In the genomic region with DNA sequence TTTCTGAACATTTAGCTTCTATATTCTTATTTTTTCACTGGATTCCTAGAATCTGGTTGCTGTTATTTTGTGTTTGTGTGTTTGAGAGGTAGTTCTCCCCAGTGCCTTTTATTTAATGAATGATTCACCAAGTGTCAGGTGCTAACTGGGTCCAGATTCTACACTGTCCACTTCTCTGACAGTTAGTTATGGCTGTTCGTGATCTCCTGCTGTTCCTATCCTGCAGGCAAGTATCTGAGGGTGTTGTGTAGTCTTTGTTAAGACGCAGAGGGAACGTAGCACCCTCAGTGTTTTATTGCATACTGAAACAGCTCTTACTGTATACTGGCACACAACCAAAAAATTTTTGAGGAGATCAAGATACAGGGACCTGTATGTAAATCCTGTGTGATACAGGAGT, we compare ENCODE assay signal across 26 cellular contexts.
DNase-seq lines count a peak whose midpoint lies in the region; ATAC-seq and TF ChIP-seq lines count a peak whose summit lies in the region.
"Had no signal": no experiment of that assay in that cellular context is flagged by ENCODE, and none has a peak within 500 bp of the region (broad histone marks: within the 10 kb centered on the region; RNA-seq: fewer than 3 reads in every experiment).

No MANE protein-coding gene starts in this region.

- POLR2A ChIA-PET in HEK293T (lab: Yijun Ruan, JAX), result no interaction called here
- POLR2A ChIA-PET in activated CD4-positive, alpha-beta memory T cell treated with anti-CD3 and anti-CD28 coated beads, Interleukin-2, amount 10 ng/mL, durations not matched to agents 7 days and 5 days (lab: Charles Lee), result no interaction called here
- POLR2A ChIA-PET in Caco-2 (lab: Charles Lee), result interaction anchor here (0.6 kb wide), 1 partner anchor 1014 kb away, joined by 4 read pairs; no protein-coding TSS in a partner anchor

- DNase-seq in NCI-H2171 treated with DMSO at 0.1 percent for 48 hours (lab: John Stamatoyannopoulos, UW) (peak; percentile 68), NCI-H2171 (lab: John Stamatoyannopoulos, UW) (no peak), HEK293T (ENCODE audit: extremely low spot score) (peak; percentile 12), NCI-H69 (lab: John Stamatoyannopoulos, UW) (peak; percentile 92), nephron progenitor cell (no peak), Caco-2 (no peak)
- DNase-seq in activated CD4-positive, alpha-beta memory T cell treated with anti-CD3 and anti-CD28 coated beads, Interleukin-2, amount 10 ng/mL, durations not matched to agents 7 days and 5 days, result no peak
- DNase-seq: ACHN; activated CD4-positive, alpha-beta T cell treated with anti-CD3 and anti-CD28 coated beads, Interleukin-2, amount 50 U/mL, for 48 hours; activated CD4-positive, CD25-positive, alpha-beta regulatory T cell; activated effector memory CD4-positive, alpha-beta T cell treated with Interleukin-2 at 50 U/mL for 16 hours; activated naive CD8-positive, alpha-beta T cell treated with anti-CD3 and anti-CD28 coated beads, Interleukin-2, amount 50 U/mL, for 24 hours; Calu3; effector memory CD8-positive, alpha-beta T cell; gastrocnemius medialis; psoas muscle; RPMI8226; stimulated activated CD4-positive, alpha-beta T cell treated with anti-CD3 and anti-CD28 coated beads, Interleukin-2, amount 100 ng/mL, for 24 hours; T1000 had no signal

- H3K4me3 ChIP-seq in Caco-2 (ENCODE audit: low read depth, low read length), result no peak overlapping the region
- H3K4me3 ChIP-seq: BLaER1, esophagus muscularis mucosa, gastrocnemius medialis, lung, psoas muscle, skin epidermis had no signal

- no TSS peak for BruUV-seq in Caco-2 (replicated peaks; lab: Mats Ljungman, UMichigan)

- TF ChIP-seq CTCF in nephron progenitor cell (IDR thresholded peaks at IDR 0.05), result no peak
- no peak for TF ChIP-seq CTCF in Caco-2 (IDR thresholded peaks at IDR 0.05; ENCODE audit: insufficient read depth in 1 of 2, low read depth in 1 of 2, low read length in 1 of 2, severe bottlenecking in 1 of 2, unreplicated experiment in 1 of 2)

- intact Hi-C loops in Caco-2 (cut with micrococcal nuclease; ENCODE audit: unreplicated experiment), result no loop called here

- H3K9me3 ChIP-seq in Caco-2, result no peaks in the 10 kb centered on the region
- H3K9me3 ChIP-seq: BLaER1, esophagus muscularis mucosa, gastrocnemius medialis, psoas muscle had no signal

- peaks cover 5% of the 10 kb centered on the region for H3K9me3 Mint-ChIP-seq in nephron progenitor cell
- peaks cover 3% of the 10 kb centered on the region for H3K9me3 Mint-ChIP-seq in activated CD4-positive, alpha-beta memory T cell treated with anti-CD3 and anti-CD28 coated beads, Interleukin-2, amount 10 ng/mL, durations not matched to agents 7 days and 5 days
- no peaks in the 10 kb centered on the region for H3K9me3 Mint-ChIP-seq in Caco-2 (ENCODE audit: unreplicated experiment)
- H3K9me3 Mint-ChIP-seq: activated naive CD8-positive, alpha-beta T cell treated with anti-CD3 and anti-CD28 coated beads, Interleukin-2, amount 50 U/mL, for 24 hours; stimulated activated memory B cell treated with anti-CD40 and anti-IgM and Interleukin-4, amounts not matched to agents 10 μg/mL and 1 μg/mL and 100 μg/mL, for 72 hours had no signal

- H3K4me1 ChIP-seq in Caco-2, result no peaks in the 10 kb centered on the region
- H3K4me1 ChIP-seq: BLaER1, psoas muscle had no signal

- H3K4me1 Mint-ChIP-seq in nephron progenitor cell, result peaks cover 20% of the 10 kb centered on the region
- no peaks in the 10 kb centered on the region for H3K4me1 Mint-ChIP-seq in activated CD4-positive, alpha-beta memory T cell treated with anti-CD3 and anti-CD28 coated beads, Interleukin-2, amount 10 ng/mL, durations not matched to agents 7 days and 5 days
- no peaks in the 10 kb centered on the region for H3K4me1 Mint-ChIP-seq in Caco-2 (ENCODE audit: low read depth, unreplicated experiment)
- H3K4me1 Mint-ChIP-seq: activated naive CD8-positive, alpha-beta T cell treated with anti-CD3 and anti-CD28 coated beads, Interleukin-2, amount 50 U/mL, for 24 hours; stimulated activated memory B cell treated with anti-CD40 and anti-IgM and Interleukin-4, amounts not matched to agents 10 μg/mL and 1 μg/mL and 100 μg/mL, for 72 hours had no signal

- CTCF ChIA-PET in HEK293T (lab: Yijun Ruan, JAX) (interaction anchor here (0.6 kb wide), 1 partner anchor 216 kb away, joined by 4 read pairs; no protein-coding TSS in a partner anchor), Caco-2 (lab: Charles Lee) (no interaction called here)
- CTCF ChIA-PET in activated CD4-positive, alpha-beta memory T cell treated with anti-CD3 and anti-CD28 coated beads, Interleukin-2, amount 10 ng/mL, durations not matched to agents 7 days and 5 days (lab: Charles Lee), result no interaction called here

- H3K36me3 Mint-ChIP-seq in nephron progenitor cell (ENCODE audit: low read depth) (no peaks in the 10 kb centered on the region), Caco-2 (ENCODE audit: insufficient read depth, unreplicated experiment) (no peaks in the 10 kb centered on the region)
- H3K36me3 Mint-ChIP-seq in activated CD4-positive, alpha-beta memory T cell treated with anti-CD3 and anti-CD28 coated beads, Interleukin-2, amount 10 ng/mL, durations not matched to agents 7 days and 5 days (ENCODE audit: low read depth), result no peaks in the 10 kb centered on the region
- H3K36me3 Mint-ChIP-seq: stimulated activated memory B cell treated with anti-CD40 and anti-IgM and Interleukin-4, amounts not matched to agents 10 μg/mL and 1 μg/mL and 100 μg/mL, for 72 hours had no signal

- H3K27ac Mint-ChIP-seq in nephron progenitor cell (peak overlapping the region; percentile 34), Caco-2 (ENCODE audit: unreplicated experiment) (no peak overlapping the region)
- no peak overlapping the region for H3K27ac Mint-ChIP-seq in activated CD4-positive, alpha-beta memory T cell treated with anti-CD3 and anti-CD28 coated beads, Interleukin-2, amount 10 ng/mL, durations not matched to agents 7 days and 5 days
- H3K27ac Mint-ChIP-seq: activated naive CD8-positive, alpha-beta T cell treated with anti-CD3 and anti-CD28 coated beads, Interleukin-2, amount 50 U/mL, for 24 hours; effector memory CD8-positive, alpha-beta T cell; stimulated activated memory B cell treated with anti-CD40 and anti-IgM and Interleukin-4, amounts not matched to agents 10 μg/mL and 1 μg/mL and 100 μg/mL, for 72 hours had no signal

- H3K36me3 ChIP-seq in Caco-2 (ENCODE audit: control insufficient read depth, insufficient read depth, low read length), result no peaks in the 10 kb centered on the region
- H3K36me3 ChIP-seq: BLaER1, esophagus muscularis mucosa, gastrocnemius medialis had no signal

- no peaks in the 10 kb centered on the region for H3K27me3 ChIP-seq in Caco-2 (replicated peaks; ENCODE audit: control insufficient read depth, insufficient read depth, low read length)
- H3K27me3 ChIP-seq: BLaER1, esophagus muscularis mucosa, gastrocnemius medialis had no signal

- H3K27me3 Mint-ChIP-seq in nephron progenitor cell (ENCODE audit: low read depth, poor library complexity) (no peaks in the 10 kb centered on the region), Caco-2 (ENCODE audit: insufficient read depth, unreplicated experiment) (no peaks in the 10 kb centered on the region)
- H3K27me3 Mint-ChIP-seq in activated CD4-positive, alpha-beta memory T cell treated with anti-CD3 and anti-CD28 coated beads, Interleukin-2, amount 10 ng/mL, durations not matched to agents 7 days and 5 days, result no peaks in the 10 kb centered on the region
- H3K27me3 Mint-ChIP-seq: activated naive CD8-positive, alpha-beta T cell treated with anti-CD3 and anti-CD28 coated beads, Interleukin-2, amount 50 U/mL, for 24 hours; effector memory CD8-positive, alpha-beta T cell; stimulated activated memory B cell treated with anti-CD40 and anti-IgM and Interleukin-4, amounts not matched to agents 10 μg/mL and 1 μg/mL and 100 μg/mL, for 72 hours had no signal

- no peak for ATAC-seq in HG02678 (IDR thresholded peaks at IDR 0.05; ENCODE audit: unreplicated experiment)
- ATAC-seq: activated naive CD8-positive, alpha-beta T cell treated with anti-CD3 and anti-CD28 coated beads, Interleukin-2, amount 50 U/mL, for 24 hours; effector memory CD8-positive, alpha-beta T cell; HCT116; stimulated activated memory B cell treated with anti-CD40 and anti-IgM and Interleukin-4, amounts not matched to agents 10 μg/mL and 1 μg/mL and 100 μg/mL, for 72 hours had no signal

- H3K4me3 Mint-ChIP-seq in nephron progenitor cell (no peak overlapping the region), Caco-2 (ENCODE audit: unreplicated experiment) (no peak overlapping the region)
- H3K4me3 Mint-ChIP-seq in activated CD4-positive, alpha-beta memory T cell treated with anti-CD3 and anti-CD28 coated beads, Interleukin-2, amount 10 ng/mL, durations not matched to agents 7 days and 5 days, result no peak overlapping the region
- H3K4me3 Mint-ChIP-seq: activated naive CD8-positive, alpha-beta T cell treated with anti-CD3 and anti-CD28 coated beads, Interleukin-2, amount 50 U/mL, for 24 hours; effector memory CD8-positive, alpha-beta T cell; stimulated activated memory B cell treated with anti-CD40 and anti-IgM and Interleukin-4, amounts not matched to agents 10 μg/mL and 1 μg/mL and 100 μg/mL, for 72 hours had no signal

TF ChIP-seq in HEK293T, 16 proteins besides CTCF, POLR2A, EP300 and RAD21:
- TF ChIP-seq SUZ12 (IDR thresholded peaks at IDR 0.05), result no peak
- TF ChIP-seq HDGF (IDR thresholded peaks at IDR 0.05; ENCODE audit: borderline replicate concordance), result no peak
- TF ChIP-seq, protein P1, sequence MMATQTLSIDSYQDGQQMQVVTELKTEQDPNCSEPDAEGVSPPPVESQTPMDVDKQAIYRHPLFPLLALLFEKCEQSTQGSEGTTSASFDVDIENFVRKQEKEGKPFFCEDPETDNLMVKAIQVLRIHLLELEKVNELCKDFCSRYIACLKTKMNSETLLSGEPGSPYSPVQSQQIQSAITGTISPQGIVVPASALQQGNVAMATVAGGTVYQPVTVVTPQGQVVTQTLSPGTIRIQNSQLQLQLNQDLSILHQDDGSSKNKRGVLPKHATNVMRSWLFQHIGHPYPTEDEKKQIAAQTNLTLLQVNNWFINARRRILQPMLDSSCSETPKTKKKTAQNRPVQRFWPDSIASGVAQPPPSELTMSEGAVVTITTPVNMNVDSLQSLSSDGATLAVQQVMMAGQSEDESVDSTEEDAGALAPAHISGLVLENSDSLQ (IDR thresholded peaks at IDR 0.05), result peak; percentile 75

Comparison
In these comparisons a context has a peak if more than half of its experiments do, and no peak if none do; other contexts are left out.
1. DNase-seq: peak in NCI-H2171 treated with DMSO at 0.1 percent for 48 hours (single experiment), HEK293T (single experiment) and NCI-H69 (single experiment); none in NCI-H2171 (single experiment), nephron progenitor cell (single experiment), activated CD4-positive, alpha-beta memory T cell treated with anti-CD3 and anti-CD28 coated beads, Interleukin-2, amount 10 ng/mL, durations not matched to agents 7 days and 5 days (single experiment) and Caco-2 (0 of 2).